9 cellular contexts compared by ENCODE assay signal in the genomic region with DNA sequence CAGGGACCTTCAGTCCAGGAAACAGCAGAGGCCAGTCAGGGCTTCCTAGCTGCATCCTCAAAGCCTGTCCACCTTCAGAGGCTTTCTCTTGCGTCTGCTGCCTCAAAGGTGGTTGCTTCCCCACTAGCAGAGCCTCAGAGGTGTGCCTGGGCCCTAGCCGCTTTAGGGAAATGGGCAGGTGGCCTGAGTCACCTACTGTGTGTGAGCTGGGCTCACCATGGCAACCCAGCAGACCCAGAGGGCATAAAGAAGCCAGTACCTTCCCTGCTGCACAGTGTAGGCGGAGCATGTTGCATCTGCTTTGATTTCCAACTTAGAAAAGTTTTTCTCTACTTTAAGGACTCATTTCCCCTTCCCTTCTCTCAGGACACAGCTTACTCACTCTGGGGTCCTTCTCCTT. TPM values are rescaled to one million over a fixed set of nuclear protein-coding genes. Genes with fewer than 3 reads are reported as not detected.
DNase-seq lines count a peak whose midpoint lies in the region; ATAC-seq and TF ChIP-seq lines count a peak whose summit lies in the region.
"Had no signal": no experiment of that assay in that cellular context is flagged by ENCODE, and none has a peak within 500 bp of the region (broad histone marks: within the 10 kb centered on the region; RNA-seq: fewer than 3 reads in every experiment).

No MANE protein-coding gene starts in this region.

- H3K27ac ChIP-seq in BLaER1 treated with 17β-estradiol and CSF1 and Interleukin-3, amounts not matched to agents 10 nM and 100 nM, result peak overlapping the region in 3 of 11 experiments; percentile 10 to 40 (median 20); a peak in 5 of 22 replicates
- no peak overlapping the region for H3K27ac ChIP-seq in H9 (ENCODE audit: insufficient read length, low read depth, low read length)
- no peak overlapping the region for H3K27ac ChIP-seq in mesenchymal stem cell (ENCODE audit: low read length, poor library complexity, severe bottlenecking)
- no peak overlapping the region for H3K27ac ChIP-seq in neuronal stem cell (replicated peaks; ENCODE audit: low read length)

- H2AFZ ChIP-seq in H9 (ENCODE audit: low read length) (no peak overlapping the region), mesenchymal stem cell (ENCODE audit: low read depth, low read length) (no peak overlapping the region), neuronal stem cell (ENCODE audit: low read length) (no peak overlapping the region)

- H4K91ac ChIP-seq in H9 (ENCODE audit: insufficient read length, low read depth, low read length) (no peak overlapping the region), mesenchymal stem cell (ENCODE audit: low read length) (no peak overlapping the region), neuronal stem cell (ENCODE audit: low read depth, low read length, poor library complexity) (no peak overlapping the region)

- DNase-seq in H9 (peak; percentile 62), mesenchymal stem cell (no peak), BE2C (no peak), neuronal stem cell (ENCODE audit: low spot score) (no peak), AG20443 (ENCODE audit: low spot score) (no peak)
- DNase-seq in activated T-cell treated with anti-CD3 and anti-CD28 coated beads, Interleukin-2, amount 50 U/mL, for 48 hours, result peak; percentile 36 to 43
- DNase-seq: NCI-H82 had no signal

- H3K36me3 Mint-ChIP-seq in H9 (ENCODE audit: insufficient read depth in 1 of 3, low read depth in 3 of 3), result peaks cover 0 to 9% (median 6%) of the 10 kb centered on the region in 3 experiments; a peak in 3 of 7 replicates

- H2BK12ac ChIP-seq in H9 (ENCODE audit: insufficient read length, low read depth, low read length) (no peak overlapping the region), mesenchymal stem cell (ENCODE audit: low read length in 2 of 2) (peak overlapping the region in 1 of 2 experiments; percentile 12), neuronal stem cell (ENCODE audit: low read length) (no peak overlapping the region)

- H2BK20ac ChIP-seq in H9 (ENCODE audit: low read depth, low read length, poor library complexity, severe bottlenecking), result no peak overlapping the region

- H3K4me3 Mint-ChIP-seq in H9, result 0 out of 5 replicates have a peak overlapping the region, but pooled peaks of 1 of the 2 experiments have one; percentile 16

- ATAC-seq in HG03196 (IDR thresholded peaks at IDR 0.05; ENCODE audit: unreplicated experiment), result no peak

- H2BK15ac ChIP-seq in H9 (ENCODE audit: low read depth, low read length) (no peak overlapping the region), mesenchymal stem cell (ENCODE audit: low read depth, poor library complexity, severe bottlenecking) (no peak overlapping the region), neuronal stem cell (ENCODE audit: low read length) (no peak overlapping the region)

- H2AK5ac ChIP-seq in H9 (ENCODE audit: insufficient read length, low read length) (no peak overlapping the region), mesenchymal stem cell (ENCODE audit: low read length, severe bottlenecking) (no peak overlapping the region), neuronal stem cell (ENCODE audit: low read depth, low read length) (no peak overlapping the region)

- peaks cover 44 to 90% (median 72%) of the 10 kb centered on the region in 10 experiments for H3K4me1 ChIP-seq in BLaER1 treated with 17β-estradiol and CSF1 and Interleukin-3, amounts not matched to agents 10 nM and 100 nM
- H3K4me1 ChIP-seq in H9 (ENCODE audit: insufficient read depth, low read length) (peaks cover 11% of the 10 kb centered on the region), mesenchymal stem cell (ENCODE audit: control insufficient read depth, insufficient read depth, low read depth, low read length) (peaks cover 27% of the 10 kb centered on the region), BE2C (peaks cover 10% of the 10 kb centered on the region; the same call in 1 of the 2 replicates), neuronal stem cell (ENCODE audit: control insufficient read depth in 2 of 2, insufficient read depth in 1 of 2, low read depth in 1 of 2, low read length in 2 of 2) (peaks cover 7 to 14% of the 10 kb centered on the region in 2 donors)

- no peak overlapping the region for H3K23ac ChIP-seq in H9 (ENCODE audit: insufficient read length, low read depth, low read length)
- H3K23ac ChIP-seq in mesenchymal stem cell (ENCODE audit: low read length in 2 of 2), result no peak overlapping the region
- no peak overlapping the region for H3K23ac ChIP-seq in neuronal stem cell (ENCODE audit: low read depth, low read length, poor library complexity)

- peaks cover 0 to 61% (median 19%) of the 10 kb centered on the region in 11 experiments; a peak in 16 of 22 replicates for H3K36me3 ChIP-seq in BLaER1 treated with 17β-estradiol and CSF1 and Interleukin-3, amounts not matched to agents 10 nM and 100 nM
- H3K36me3 ChIP-seq in mesenchymal stem cell (ENCODE audit: control insufficient read depth in 1 of 2, insufficient read depth in 2 of 2, low read depth in 1 of 2, low read length in 2 of 2), result peaks cover 0 to 11% of the 10 kb centered on the region in 2 experiments
- no peaks in the 10 kb centered on the region for H3K36me3 ChIP-seq in BE2C
- peaks cover 0 to 6% of the 10 kb centered on the region in 2 donors for H3K36me3 ChIP-seq in neuronal stem cell (replicated peaks in 1 of 2; ENCODE audit: control insufficient read depth in 2 of 2, insufficient read depth in 2 of 2, low read length in 2 of 2)

- H3K4me2 ChIP-seq in BLaER1 treated with 17β-estradiol and CSF1 and Interleukin-3, amounts not matched to agents 10 nM and 100 nM, result peak overlapping the region in 10 of 11 experiments; percentile 27 to 67 (median 50); a peak in 18 of 22 replicates
- no peak overlapping the region for H3K4me2 ChIP-seq in H9 (ENCODE audit: insufficient read depth, insufficient read length, low read length)
- no peak overlapping the region for H3K4me2 ChIP-seq in mesenchymal stem cell (ENCODE audit: low read length, poor library complexity, severe bottlenecking)
- no peak overlapping the region for H3K4me2 ChIP-seq in neuronal stem cell (ENCODE audit: insufficient read depth, low read length, poor library complexity, severe bottlenecking)

- H4K8ac ChIP-seq in H9 (replicated peaks; ENCODE audit: insufficient read length, low read depth, low read length) (no peak overlapping the region), mesenchymal stem cell (ENCODE audit: low read length) (peak overlapping the region; percentile 12), neuronal stem cell (ENCODE audit: low read depth, low read length) (no peak overlapping the region)

- H2BK120ac ChIP-seq in H9 (ENCODE audit: low read depth, low read length, poor library complexity, severe bottlenecking) (no peak overlapping the region), mesenchymal stem cell (ENCODE audit: low read depth, low read length) (no peak overlapping the region), neuronal stem cell (ENCODE audit: low read depth, low read length) (no peak overlapping the region)

- no peak overlapping the region for H3K14ac ChIP-seq in H9 (ENCODE audit: insufficient read depth, low read length)
- no peak overlapping the region for H3K14ac ChIP-seq in mesenchymal stem cell (ENCODE audit: low read length in 2 of 2)
- no peak overlapping the region for H3K14ac ChIP-seq in neuronal stem cell (ENCODE audit: low read length)

- H3K4me1 Mint-ChIP-seq in H9, result peaks cover 54 to 58% of the 10 kb centered on the region in 2 experiments

- 0 out of 5 replicates have a peak, but pooled peaks cover 0 to 3% of the 10 kb centered on the region in 2 experiments for H3K9me3 Mint-ChIP-seq in H9

- H3K18ac ChIP-seq in H9 (ENCODE audit: insufficient read length, low read depth, low read length) (no peak overlapping the region), mesenchymal stem cell (ENCODE audit: low read depth in 1 of 2, low read length in 2 of 2) (no peak overlapping the region), neuronal stem cell (ENCODE audit: low read length) (no peak overlapping the region)

- no CpG with 5 or more reads among the region's 3 CpGs for WGBS in H9 (ENCODE audit: extremely low coverage, insufficient read length, low lambda C conversion rate)
- 92% methylated on average over 3 of the region's 3 CpGs for WGBS in mesenchymal stem cell
- no CpG with 5 or more reads among the region's 3 CpGs for WGBS in neuronal stem cell (ENCODE audit: extremely low coverage in 2 of 2, insufficient read length in 2 of 2, insufficient replicate concordance in 1 of 2), 2 donors

- H3K79me1 ChIP-seq in H9 (ENCODE audit: insufficient read depth, low read depth, low read length, poor library complexity, severe bottlenecking) (no peaks in the 10 kb centered on the region), mesenchymal stem cell (replicated peaks; ENCODE audit: low read length, poor library complexity, severe bottlenecking) (peaks cover 51% of the 10 kb centered on the region), neuronal stem cell (ENCODE audit: low read depth, low read length) (no peaks in the 10 kb centered on the region)

- H3K4ac ChIP-seq in H9 (ENCODE audit: low read depth, low read length) (no peak overlapping the region), mesenchymal stem cell (ENCODE audit: low read depth in 1 of 2, low read length in 2 of 2) (no peak overlapping the region), neuronal stem cell (ENCODE audit: low read length) (no peak overlapping the region)

- H3K27ac Mint-ChIP-seq in H9, result peak overlapping the region; percentile 32 to 97 (median 86); a peak in 6 of 7 replicates

- H2BK5ac ChIP-seq in H9 (ENCODE audit: insufficient read length, low read length) (no peak overlapping the region), mesenchymal stem cell (ENCODE audit: low read depth, low read length, poor library complexity, severe bottlenecking) (no peak overlapping the region), neuronal stem cell (ENCODE audit: low read length) (no peak overlapping the region)

- H3K56ac ChIP-seq in H9 (ENCODE audit: insufficient read length, low read depth, low read length), result no peak overlapping the region

- H4K20me1 ChIP-seq in BLaER1 treated with 17β-estradiol and CSF1 and Interleukin-3, amounts not matched to agents 10 nM and 100 nM, result peaks cover 0 to 99% (median 88%) of the 10 kb centered on the region in 11 experiments; a peak in 19 of 22 replicates
- H4K20me1 ChIP-seq in H9 (ENCODE audit: control insufficient read depth, insufficient read depth, insufficient read length), result no peaks in the 10 kb centered on the region

- H3K27me3 Mint-ChIP-seq in H9 (ENCODE audit: low read depth), result no peaks in the 10 kb centered on the region; the same call in none of the 2 replicates

- TF ChIP-seq CTCF in H9 (conservative IDR thresholded peaks at IDR 0.05) (no peak), BE2C (IDR thresholded peaks at IDR 0.05; ENCODE audit: low read depth, low read length) (no peak)

- H3K9me3 ChIP-seq in BLaER1 treated with 17β-estradiol and CSF1 and Interleukin-3, amounts not matched to agents 10 nM and 100 nM (replicated peaks in 1 of 11), result no peaks in the 10 kb centered on the region
- H3K9me3 ChIP-seq in H9 (ENCODE audit: control insufficient read depth, low read depth, low read length) (no peaks in the 10 kb centered on the region), mesenchymal stem cell (ENCODE audit: control insufficient read depth, low read length) (no peaks in the 10 kb centered on the region), BE2C (no peaks in the 10 kb centered on the region), neuronal stem cell (replicated peaks in 1 of 2; ENCODE audit: control insufficient read depth in 2 of 2, insufficient read depth in 1 of 2, low read depth in 1 of 2, low read length in 2 of 2) (peaks cover 0 to 3% of the 10 kb centered on the region in 2 donors)

- H3K9ac ChIP-seq in BLaER1 treated with 17β-estradiol and CSF1 and Interleukin-3, amounts not matched to agents 10 nM and 100 nM, result peak overlapping the region in 3 of 11 experiments; percentile 23 to 32 (median 23); a peak in 3 of 22 replicates
- H3K9ac ChIP-seq in H9 (ENCODE audit: extremely low read depth, insufficient read length, low read length) (no peak overlapping the region), mesenchymal stem cell (ENCODE audit: low read length) (peak overlapping the region; percentile 16), neuronal stem cell (ENCODE audit: low read depth, low read length, poor library complexity) (no peak overlapping the region)

- no peak overlapping the region for H3K4me3 ChIP-seq in BLaER1 treated with 17β-estradiol and CSF1 and Interleukin-3, amounts not matched to agents 10 nM and 100 nM
- H3K4me3 ChIP-seq in mesenchymal stem cell (ENCODE audit: insufficient read depth in 1 of 2, low read depth in 1 of 2, low read length in 2 of 2), result no peak overlapping the region
- H3K4me3 ChIP-seq in BE2C (ENCODE audit: low read depth, low read length), result no peak overlapping the region
- H3K4me3 ChIP-seq in neuronal stem cell (ENCODE audit: low read length in 2 of 2), result no peak overlapping the region

- H3T11ph ChIP-seq in H9 (ENCODE audit: low read length), result no peak overlapping the region

- H4K5ac ChIP-seq in H9 (ENCODE audit: insufficient read length, low read depth, low read length), result no peak overlapping the region

- H3K23me2 ChIP-seq in H9 (ENCODE audit: insufficient read length, low read depth, low read length, poor library complexity, severe bottlenecking), result no peaks in the 10 kb centered on the region

- H3K79me2 ChIP-seq in H9 (ENCODE audit: insufficient read depth, low read length), result no peaks in the 10 kb centered on the region

- no peaks in the 10 kb centered on the region for H3K27me3 ChIP-seq in BLaER1 treated with 17β-estradiol and CSF1 and Interleukin-3, amounts not matched to agents 10 nM and 100 nM
- H3K27me3 ChIP-seq in H9 (ENCODE audit: insufficient read depth, low read length), result no peaks in the 10 kb centered on the region
- no peaks in the 10 kb centered on the region for H3K27me3 ChIP-seq in mesenchymal stem cell (ENCODE audit: control insufficient read depth in 1 of 2, insufficient read depth in 1 of 2, low read length in 2 of 2)
- H3K27me3 ChIP-seq in BE2C, result no peaks in the 10 kb centered on the region
- H3K27me3 ChIP-seq in neuronal stem cell (ENCODE audit: control insufficient read depth in 3 of 3, insufficient read depth in 3 of 3, low read depth in 1 of 3, low read length in 3 of 3), result no peaks in the 10 kb centered on the region

RNA-seq across cellular contexts. Expression of a gene that starts 12.5 kb away (rescaled TPM):
- 20.8 and 21.3 TPM in 2 replicates for total RNA-seq in H9 (2021)
- 37.0 TPM for polyA plus RNA-seq in mesenchymal stem cell (2013, experiment 1 of 2)
- polyA plus RNA-seq in mesenchymal stem cell (2013, experiment 2 of 2), result 36.1 TPM
- polyA plus RNA-seq in BE2C (2012; ENCODE audit: insufficient read depth, insufficient read length, low read depth), result 15.6 TPM
- 9.4 TPM for polyA plus RNA-seq in neuronal stem cell (2013, experiment 1 of 2)
- polyA plus RNA-seq in neuronal stem cell (2013, experiment 2 of 2), result 9.4 TPM

Comparison
In these comparisons a context has a peak if more than half of its experiments do, and no peak if none do; other contexts are left out.
1. H3K4me2 ChIP-seq: peak in BLaER1 treated with 17β-estradiol and CSF1 and Interleukin-3, amounts not matched to agents 10 nM and 100 nM (10 of 11); none in H9 (single experiment), mesenchymal stem cell (single experiment) and neuronal stem cell (single experiment).
2. DNase-seq: peak in H9 (single experiment) and activated T-cell treated with anti-CD3 and anti-CD28 coated beads, Interleukin-2, amount 50 U/mL, for 48 hours (2 of 2); none in mesenchymal stem cell (single experiment), BE2C (single experiment), neuronal stem cell (single experiment) and AG20443 (single experiment).